Comparison of ENCODE assay signal across 9 cellular contexts in the genomic region with DNA sequence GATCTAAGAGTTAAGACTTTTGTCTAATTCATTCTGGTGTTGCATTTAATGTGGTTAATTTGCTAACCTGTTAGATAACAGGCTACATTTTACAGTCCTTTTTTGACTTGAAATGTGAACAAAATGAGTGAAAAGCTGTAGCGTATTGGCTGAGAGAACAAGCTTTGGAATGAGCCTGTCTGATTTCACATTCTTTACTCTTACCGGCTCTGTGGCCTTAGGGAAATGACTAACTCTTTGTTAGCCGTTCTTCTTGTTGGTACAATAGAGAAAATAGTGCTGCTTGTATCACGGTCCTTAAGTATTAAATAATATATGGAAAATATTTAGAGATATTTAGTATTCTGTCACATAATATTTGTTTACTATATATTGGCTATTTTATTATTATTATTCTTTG. TPM values are rescaled to one million over a fixed set of nuclear protein-coding genes. Genes with fewer than 3 reads are reported as not detected.
DNase-seq lines count a peak whose midpoint lies in the region; ATAC-seq and TF ChIP-seq lines count a peak whose summit lies in the region.
"Had no signal": no experiment of that assay in that cellular context is flagged by ENCODE, and none has a peak within 500 bp of the region (broad histone marks: within the 10 kb centered on the region; RNA-seq: fewer than 3 reads in every experiment).

No MANE protein-coding gene starts in this region.

- 32 to 38% methylated on average over 4 of the region's 4 CpGs for WGBS in testis, 2 donors

- no peak overlapping the region for H3K4me3 ChIP-seq in testis

- H3K9me3 ChIP-seq in testis = no peaks in the 10 kb centered on the region

- TF ChIP-seq CTCF in testis (IDR thresholded peaks at IDR 0.05) = no peak

- TF ChIP-seq POLR2A in testis (IDR thresholded peaks at IDR 0.05) = no peak
- TF ChIP-seq POLR2A in GM18505 (IDR thresholded peaks at IDR 0.05; ENCODE audit: borderline replicate concordance, extremely low read depth, insufficient read depth, insufficient read length) = no peak

- H3K27me3 ChIP-seq in testis = no peaks in the 10 kb centered on the region

- no peaks in the 10 kb centered on the region for H3K36me3 ChIP-seq in testis (ENCODE audit: low read depth, missing control alignments)

- H3K4me1 ChIP-seq in testis = peaks cover 15% of the 10 kb centered on the region

- H3K27ac ChIP-seq in epithelial cell of prostate (peak overlapping the region; percentile 57), testis (no peak overlapping the region)
- H3K27ac ChIP-seq: 22Rv1 had no signal

- intact Hi-C loops in testis (cut with DNase I; ENCODE audit: low total_unique reads) = no loop called here

- no peak for ATAC-seq in GM18505 (IDR thresholded peaks at IDR 0.05; ENCODE audit: unreplicated experiment)

- DNase-seq in DMS 273 (lab: John Stamatoyannopoulos, UW; ENCODE audit: unreplicated experiment) (peak; percentile 10), DMS 273 treated with DMSO at 0.1 percent for 48 hours (lab: John Stamatoyannopoulos, UW) (no peak), NCI-H69 (lab: John Stamatoyannopoulos, UW) (peak; percentile 27), epithelial cell of prostate (ENCODE audit: low read depth, low spot score) (no peak), pulmonary artery endothelial cell (ENCODE audit: low read depth, low spot score) (peak; percentile 51), testis (no peak), NCI-H2196 (lab: John Stamatoyannopoulos, UW; ENCODE audit: unreplicated experiment) (no peak)

RNA-seq across cellular contexts. Expression of a gene that starts 1.9 kb away (rescaled TPM):
- total RNA-seq in pulmonary artery endothelial cell (58.4 and 63.4 TPM in 2 replicates), testis (10 to 100 TPM; 36.0 to 39.9 TPM)
- 17.3 TPM for polyA plus RNA-seq in testis (ENCODE audit: insufficient read depth, low read depth, low replicate concordance)

RNA-seq across cellular contexts. Expression of a gene that starts 12.3 kb away (rescaled TPM):
- 3.2 and 5.0 TPM in 2 replicates for total RNA-seq in pulmonary artery endothelial cell
- 1 to 10 TPM; 2.0 to 3.4 TPM for total RNA-seq in testis
- 1.6 TPM for polyA plus RNA-seq in testis (ENCODE audit: insufficient read depth, low read depth, low replicate concordance)

Comparison
In these comparisons a context has a peak if more than half of its experiments do, and no peak if none do; other contexts are left out.
1. DNase-seq: peak in DMS 273 (single experiment), NCI-H69 (single experiment) and pulmonary artery endothelial cell (single experiment); none in DMS 273 treated with DMSO at 0.1 percent for 48 hours (single experiment), epithelial cell of prostate (single experiment), testis (single experiment) and NCI-H2196 (single experiment).